Comparison of ENCODE assay signal across 8 cellular contexts in the genomic region with DNA sequence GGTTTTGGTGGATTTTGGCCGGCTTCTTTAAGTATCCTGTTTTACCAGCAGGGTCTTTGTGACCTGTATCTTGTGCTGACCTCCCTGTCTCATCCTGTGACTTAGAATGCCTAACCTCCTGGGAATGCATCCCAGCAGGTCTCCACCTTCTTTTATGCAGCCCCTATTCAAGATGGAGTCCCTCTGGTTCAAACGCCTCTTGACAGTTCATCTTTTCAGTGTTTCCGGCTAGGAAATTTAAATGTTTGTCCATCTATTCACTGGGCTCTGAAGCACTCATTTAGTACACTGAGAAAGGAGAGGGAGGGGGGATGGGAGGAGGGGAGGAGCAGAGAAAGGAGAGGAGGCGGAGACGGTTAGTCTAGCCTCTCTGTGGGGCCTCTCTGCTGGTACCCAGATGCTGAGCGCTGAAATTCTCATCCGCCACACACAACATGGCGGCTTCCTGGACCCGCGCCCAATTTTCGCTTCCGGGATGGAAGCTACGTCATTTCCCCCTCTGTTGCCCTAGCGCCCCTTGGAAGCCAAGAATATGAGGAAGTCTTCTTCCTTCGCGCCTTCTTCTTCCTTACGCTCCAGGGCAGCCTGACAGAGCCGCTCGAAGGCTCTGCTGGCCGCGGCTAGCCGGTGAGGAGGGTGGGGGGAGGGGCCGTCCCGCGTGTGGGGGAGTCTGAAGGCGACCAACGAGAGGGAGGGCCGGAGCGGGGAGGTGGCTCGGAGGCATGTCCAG.
DNase-seq lines count a peak whose midpoint lies in the region; ATAC-seq and TF ChIP-seq lines count a peak whose summit lies in the region.

No MANE protein-coding gene starts in this region.

- H3K27ac Mint-ChIP-seq in activated CD4-positive, alpha-beta memory T cell treated with anti-CD3 and anti-CD28 coated beads, Interleukin-2, amount 10 ng/mL, durations not matched to agents 7 days and 5 days: peak overlapping the region; percentile 51

- peak overlapping the region; percentile 28 for H3K27ac ChIP-seq in ectodermal cell (ENCODE audit: insufficient read depth, low read depth, low read length, poor library complexity, severe bottlenecking)

- peaks cover 10% of the 10 kb centered on the region for H3K9me3 Mint-ChIP-seq in activated CD4-positive, alpha-beta memory T cell treated with anti-CD3 and anti-CD28 coated beads, Interleukin-2, amount 10 ng/mL, durations not matched to agents 7 days and 5 days

- DNase-seq in GM12864 (ENCODE audit: low read depth): peak; percentile 75
- DNase-seq in NCI-H2107 (lab: John Stamatoyannopoulos, UW): peak; percentile 33
- peak; percentile 89 for DNase-seq in activated CD4-positive, alpha-beta memory T cell treated with anti-CD3 and anti-CD28 coated beads, Interleukin-2, amount 10 ng/mL, durations not matched to agents 7 days and 5 days
- peak; percentile 46 to 62 for DNase-seq in lung microvascular endothelial cell (ENCODE audit: low read depth in 2 of 2)
- DNase-seq in stimulated activated CD4-positive, alpha-beta T cell treated with anti-CD3 and anti-CD28 coated beads, TNF-alpha, amount 100 ng/mL, for 1 hour (ENCODE audit: low read depth in 3 of 3, low spot score in 1 of 3): peak; percentile 67 to 86 (median 81)
- DNase-seq in HPDE6-E6E7 (ENCODE audit: extremely low spot score): no peak

- H3K4me3 ChIP-seq in GM12864 (ENCODE audit: low read depth, low read length) (peak overlapping the region; percentile 57), ectodermal cell (ENCODE audit: insufficient read depth, low read depth, low read length) (peak overlapping the region; percentile 65)

- ATAC-seq in HG02798 (IDR thresholded peaks at IDR 0.05; ENCODE audit: poor library complexity, unreplicated experiment): peak; percentile 97

- no peaks in the 10 kb centered on the region for H3K9me3 ChIP-seq in ectodermal cell (ENCODE audit: control insufficient read depth, low read length)

- peaks cover 15% of the 10 kb centered on the region for H3K4me1 Mint-ChIP-seq in activated CD4-positive, alpha-beta memory T cell treated with anti-CD3 and anti-CD28 coated beads, Interleukin-2, amount 10 ng/mL, durations not matched to agents 7 days and 5 days

- H3K4me3 Mint-ChIP-seq in activated CD4-positive, alpha-beta memory T cell treated with anti-CD3 and anti-CD28 coated beads, Interleukin-2, amount 10 ng/mL, durations not matched to agents 7 days and 5 days: peak overlapping the region; percentile 64

- no peak for TF ChIP-seq CTCF in GM12864 (IDR thresholded peaks at IDR 0.05; ENCODE audit: low read depth, low read length, missing control alignments)

- CTCF ChIA-PET in activated CD4-positive, alpha-beta memory T cell treated with anti-CD3 and anti-CD28 coated beads, Interleukin-2, amount 10 ng/mL, durations not matched to agents 7 days and 5 days (lab: Charles Lee): interaction anchor here (1.0 to 1.5 kb wide), 3 partner anchors 11 to 16 kb away, joined by 3 to 4 read pairs (median 4); no protein-coding TSS in a partner anchor

- H3K36me3 ChIP-seq in ectodermal cell (ENCODE audit: control insufficient read depth, insufficient read depth, low read length): no peaks in the 10 kb centered on the region

- peaks cover 12% of the 10 kb centered on the region for H3K27me3 Mint-ChIP-seq in activated CD4-positive, alpha-beta memory T cell treated with anti-CD3 and anti-CD28 coated beads, Interleukin-2, amount 10 ng/mL, durations not matched to agents 7 days and 5 days

- WGBS in ectodermal cell, 2 experiments: 3% methylated on average over 30 of the region's 30 CpGs

- H3K27me3 ChIP-seq in ectodermal cell (ENCODE audit: control insufficient read depth, insufficient read depth, low read length, poor library complexity, severe bottlenecking): no peaks in the 10 kb centered on the region

- POLR2A ChIA-PET in activated CD4-positive, alpha-beta memory T cell treated with anti-CD3 and anti-CD28 coated beads, Interleukin-2, amount 10 ng/mL, durations not matched to agents 7 days and 5 days (lab: Charles Lee): no interaction called here

- peaks cover 14% of the 10 kb centered on the region for H3K4me1 ChIP-seq in ectodermal cell (ENCODE audit: control insufficient read depth, insufficient read depth, low read length)

- H3K36me3 Mint-ChIP-seq in activated CD4-positive, alpha-beta memory T cell treated with anti-CD3 and anti-CD28 coated beads, Interleukin-2, amount 10 ng/mL, durations not matched to agents 7 days and 5 days (ENCODE audit: low read depth): peaks cover 12% of the 10 kb centered on the region
